In genomic region chr12:122752464-122753212, GRCh38 we compare ENCODE assay signal across 1 cellular context.
TF ChIP-seq lines count a peak whose summit lies in the region.

Gene DENR, plus strand, starts transcription at chr12:122752824. Its CDS starts 878 bp downstream, at chr12:122753702.

TF ChIP-seq in HepG2, 621 proteins besides CTCF, POLR2A, EP300 and RAD21 (continued from another document and continues in another):
- TF ChIP-seq HIVEP1 (CRISPR knock-in tag; IDR thresholded peaks at IDR 0.05) (0 out of 2 replicates have a peak, but pooled peaks have one; percentile 44), FOXJ3 (CRISPR knock-in tag; IDR thresholded peaks at IDR 0.05; ENCODE audit: borderline replicate concordance) (peak; percentile 73; the same call in 1 of the 2 replicates), HDAC6 (IDR thresholded peaks at IDR 0.05; ENCODE audit: low read depth, low read length) (no peak), ZC3H4 (CRISPR knock-in tag; IDR thresholded peaks at IDR 0.05; ENCODE audit: borderline replicate concordance) (peak; percentile 32; the same call in 1 of the 2 replicates), ZFX (CRISPR knock-in tag; IDR thresholded peaks at IDR 0.05; ENCODE audit: low read depth) (peak; percentile 97), CENPX (CRISPR knock-in tag; IDR thresholded peaks at IDR 0.05) (no peak), MAF1 (CRISPR knock-in tag; IDR thresholded peaks at IDR 0.05; ENCODE audit: borderline replicate concordance) (no peak; the same call in 1 of the 2 replicates), ATF2 (CRISPR knock-in tag; IDR thresholded peaks at IDR 0.05) (peak; percentile 74), ZNF550 (CRISPR knock-in tag; IDR thresholded peaks at IDR 0.05; ENCODE audit: borderline replicate concordance) (no peak), ZNF552 (CRISPR knock-in tag; IDR thresholded peaks at IDR 0.05; ENCODE audit: borderline replicate concordance) (peak; percentile 80; the same call in 1 of the 2 replicates), FOXO4 (CRISPR knock-in tag; conservative IDR thresholded peaks at IDR 0.05) (no peak), DMAP1 (CRISPR knock-in tag; IDR thresholded peaks at IDR 0.05) (peak; percentile 93), ZNF644 (CRISPR knock-in tag; IDR thresholded peaks at IDR 0.05; ENCODE audit: low read depth) (no peak), ERF (CRISPR knock-in tag; IDR thresholded peaks at IDR 0.05) (peak; percentile 90), ZNF607 (CRISPR knock-in tag; IDR thresholded peaks at IDR 0.05; ENCODE audit: borderline replicate concordance) (no peak; the same call in 1 of the 2 replicates), SKI (IDR thresholded peaks at IDR 0.05; ENCODE audit: partially characterized antibody) (no peak), SP4 (CRISPR knock-in tag; IDR thresholded peaks at IDR 0.05) (peak; percentile 94), U2AF1 (optimal IDR thresholded peaks at IDR 0.05; ENCODE audit: low read depth, low read length) (no peak), ZMYM3 (CRISPR knock-in tag; IDR thresholded peaks at IDR 0.05) (peak; percentile 60; the same call in 1 of the 2 replicates), RBFOX2 (IDR thresholded peaks at IDR 0.05; ENCODE audit: low read depth, low read length) (peak; percentile 99), ZNF660 (CRISPR knock-in tag; IDR thresholded peaks at IDR 0.05; ENCODE audit: borderline replicate concordance, low read depth) (no peak), ZC3H13 (CRISPR knock-in tag; IDR thresholded peaks at IDR 0.05) (no peak; the same call in none of the 2 replicates), ZNF33B (CRISPR knock-in tag; IDR thresholded peaks at IDR 0.05) (no peak), SYNCRIP (IDR thresholded peaks at IDR 0.05; ENCODE audit: insufficient read depth, low read depth, low read length) (no peak), HNRNPH1 (optimal IDR thresholded peaks at IDR 0.05; ENCODE audit: low read depth, low read length) (no peak), SIN3B (IDR thresholded peaks at IDR 0.05; ENCODE audit: low read length) (no peak; the same call in 1 of the 2 replicates), ZNF614 (CRISPR knock-in tag; IDR thresholded peaks at IDR 0.05; ENCODE audit: borderline replicate concordance) (peak; percentile 93), ZNF7 (CRISPR knock-in tag; IDR thresholded peaks at IDR 0.05) (no peak), TMF1 (CRISPR knock-in tag; IDR thresholded peaks at IDR 0.05; ENCODE audit: low read depth) (peak; percentile 39; the same call in 1 of the 2 replicates), ZNF296 (CRISPR knock-in tag; conservative IDR thresholded peaks at IDR 0.05) (no peak), ZNF598 (CRISPR knock-in tag; IDR thresholded peaks at IDR 0.05; ENCODE audit: borderline replicate concordance) (no peak; the same call in 1 of the 2 replicates), ZFP37 (CRISPR knock-in tag; IDR thresholded peaks at IDR 0.05; ENCODE audit: borderline replicate concordance) (0 out of 2 replicates have a peak, but pooled peaks have one; percentile 36), ZBTB25 (CRISPR knock-in tag; IDR thresholded peaks at IDR 0.05) (peak; percentile 90), GLI4 (CRISPR knock-in tag; IDR thresholded peaks at IDR 0.05; ENCODE audit: borderline replicate concordance) (no peak), ZBTB7B (CRISPR knock-in tag; IDR thresholded peaks at IDR 0.05) (peak; percentile 49; the same call in 1 of the 2 replicates), THAP11 (CRISPR knock-in tag; IDR thresholded peaks at IDR 0.05) (peak; percentile 91), NR2F2 (IDR thresholded peaks at IDR 0.05; ENCODE audit: borderline replicate concordance, low read depth) (no peak; the same call in 1 of the 2 replicates), ZNF224 (CRISPR knock-in tag; IDR thresholded peaks at IDR 0.05) (0 out of 2 replicates have a peak, but pooled peaks have one; percentile 53), MBD4 (IDR thresholded peaks at IDR 0.05; ENCODE audit: borderline replicate concordance, low read length) (no peak), ZNF350 (CRISPR knock-in tag; IDR thresholded peaks at IDR 0.05; ENCODE audit: borderline replicate concordance, low read depth) (peak; percentile 89), SNAI1 (CRISPR knock-in tag; IDR thresholded peaks at IDR 0.05; ENCODE audit: borderline replicate concordance) (no peak), TRIM24 (CRISPR knock-in tag; IDR thresholded peaks at IDR 0.05) (no peak), CEBPG (CRISPR knock-in tag; IDR thresholded peaks at IDR 0.05) (peak; percentile 48; the same call in 1 of the 2 replicates), TAF15 (IDR thresholded peaks at IDR 0.05; ENCODE audit: low read depth, low read length, poor library complexity, severe bottlenecking) (peak; percentile 88), CBX5 (CRISPR knock-in tag; IDR thresholded peaks at IDR 0.05; ENCODE audit: borderline replicate concordance) (peak; percentile 37; the same call in 1 of the 2 replicates), ZFP36 (IDR thresholded peaks at IDR 0.05; ENCODE audit: borderline replicate concordance, low read depth, low read length, partially characterized antibody) (no peak), RFXANK (CRISPR knock-in tag; IDR thresholded peaks at IDR 0.05) (no peak; the same call in 1 of the 2 replicates), SNRNP70 (IDR thresholded peaks at IDR 0.05; ENCODE audit: low read depth, low read length) (no peak)
- TF ChIP-seq, protein P1, sequence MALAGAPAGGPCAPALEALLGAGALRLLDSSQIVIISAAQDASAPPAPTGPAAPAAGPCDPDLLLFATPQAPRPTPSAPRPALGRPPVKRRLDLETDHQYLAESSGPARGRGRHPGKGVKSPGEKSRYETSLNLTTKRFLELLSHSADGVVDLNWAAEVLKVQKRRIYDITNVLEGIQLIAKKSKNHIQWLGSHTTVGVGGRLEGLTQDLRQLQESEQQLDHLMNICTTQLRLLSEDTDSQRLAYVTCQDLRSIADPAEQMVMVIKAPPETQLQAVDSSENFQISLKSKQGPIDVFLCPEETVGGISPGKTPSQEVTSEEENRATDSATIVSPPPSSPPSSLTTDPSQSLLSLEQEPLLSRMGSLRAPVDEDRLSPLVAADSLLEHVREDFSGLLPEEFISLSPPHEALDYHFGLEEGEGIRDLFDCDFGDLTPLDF (CRISPR knock-in tag; IDR thresholded peaks at IDR 0.05): peak; percentile 77
- TF ChIP-seq, protein P2, sequence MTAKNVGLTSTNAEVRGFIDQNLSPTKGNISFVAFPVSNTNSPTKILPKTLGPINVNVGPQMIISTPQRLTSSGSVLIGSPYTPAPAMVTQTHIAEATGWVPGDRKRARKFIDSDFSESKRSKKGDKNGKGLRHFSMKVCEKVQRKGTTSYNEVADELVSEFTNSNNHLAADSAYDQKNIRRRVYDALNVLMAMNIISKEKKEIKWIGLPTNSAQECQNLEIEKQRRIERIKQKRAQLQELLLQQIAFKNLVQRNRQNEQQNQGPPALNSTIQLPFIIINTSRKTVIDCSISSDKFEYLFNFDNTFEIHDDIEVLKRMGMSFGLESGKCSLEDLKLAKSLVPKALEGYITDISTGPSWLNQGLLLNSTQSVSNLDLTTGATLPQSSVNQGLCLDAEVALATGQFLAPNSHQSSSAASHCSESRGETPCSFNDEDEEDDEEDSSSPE (CRISPR knock-in tag; IDR thresholded peaks at IDR 0.05): peak; percentile 85; the same call in 1 of the 2 replicates
- TF ChIP-seq, protein P3, sequence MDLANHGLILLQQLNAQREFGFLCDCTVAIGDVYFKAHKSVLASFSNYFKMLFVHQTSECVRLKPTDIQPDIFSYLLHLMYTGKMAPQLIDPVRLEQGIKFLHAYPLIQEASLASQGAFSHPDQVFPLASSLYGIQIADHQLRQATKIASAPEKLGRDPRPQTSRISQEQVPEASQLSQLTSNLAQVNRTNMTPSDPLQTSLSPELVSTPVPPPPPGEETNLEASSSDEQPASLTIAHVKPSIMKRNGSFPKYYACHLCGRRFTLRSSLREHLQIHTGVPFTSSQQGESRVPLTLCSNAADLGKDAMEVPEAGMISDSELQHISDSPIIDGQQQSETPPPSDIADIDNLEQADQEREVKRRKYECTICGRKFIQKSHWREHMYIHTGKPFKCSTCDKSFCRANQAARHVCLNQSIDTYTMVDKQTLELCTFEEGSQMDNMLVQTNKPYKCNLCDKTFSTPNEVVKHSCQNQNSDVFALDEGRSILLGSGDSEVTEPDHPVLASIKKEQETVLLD (CRISPR knock-in tag; IDR thresholded peaks at IDR 0.05; ENCODE audit: low read depth): peak; percentile 55; the same call in 1 of the 2 replicates
- TF ChIP-seq, protein P4, sequence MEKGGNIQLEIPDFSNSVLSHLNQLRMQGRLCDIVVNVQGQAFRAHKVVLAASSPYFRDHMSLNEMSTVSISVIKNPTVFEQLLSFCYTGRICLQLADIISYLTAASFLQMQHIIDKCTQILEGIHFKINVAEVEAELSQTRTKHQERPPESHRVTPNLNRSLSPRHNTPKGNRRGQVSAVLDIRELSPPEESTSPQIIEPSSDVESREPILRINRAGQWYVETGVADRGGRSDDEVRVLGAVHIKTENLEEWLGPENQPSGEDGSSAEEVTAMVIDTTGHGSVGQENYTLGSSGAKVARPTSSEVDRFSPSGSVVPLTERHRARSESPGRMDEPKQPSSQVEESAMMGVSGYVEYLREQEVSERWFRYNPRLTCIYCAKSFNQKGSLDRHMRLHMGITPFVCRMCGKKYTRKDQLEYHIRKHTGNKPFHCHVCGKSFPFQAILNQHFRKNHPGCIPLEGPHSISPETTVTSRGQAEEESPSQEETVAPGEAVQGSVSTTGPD (CRISPR knock-in tag; IDR thresholded peaks at IDR 0.05): no peak
- TF ChIP-seq, protein P5, sequence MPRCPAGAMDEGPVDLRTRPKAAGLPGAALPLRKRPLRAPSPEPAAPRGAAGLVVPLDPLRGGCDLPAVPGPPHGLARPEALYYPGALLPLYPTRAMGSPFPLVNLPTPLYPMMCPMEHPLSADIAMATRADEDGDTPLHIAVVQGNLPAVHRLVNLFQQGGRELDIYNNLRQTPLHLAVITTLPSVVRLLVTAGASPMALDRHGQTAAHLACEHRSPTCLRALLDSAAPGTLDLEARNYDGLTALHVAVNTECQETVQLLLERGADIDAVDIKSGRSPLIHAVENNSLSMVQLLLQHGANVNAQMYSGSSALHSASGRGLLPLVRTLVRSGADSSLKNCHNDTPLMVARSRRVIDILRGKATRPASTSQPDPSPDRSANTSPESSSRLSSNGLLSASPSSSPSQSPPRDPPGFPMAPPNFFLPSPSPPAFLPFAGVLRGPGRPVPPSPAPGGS (CRISPR knock-in tag; IDR thresholded peaks at IDR 0.05): peak; percentile 90; the same call in 1 of the 2 replicates
- TF ChIP-seq, protein P6, sequence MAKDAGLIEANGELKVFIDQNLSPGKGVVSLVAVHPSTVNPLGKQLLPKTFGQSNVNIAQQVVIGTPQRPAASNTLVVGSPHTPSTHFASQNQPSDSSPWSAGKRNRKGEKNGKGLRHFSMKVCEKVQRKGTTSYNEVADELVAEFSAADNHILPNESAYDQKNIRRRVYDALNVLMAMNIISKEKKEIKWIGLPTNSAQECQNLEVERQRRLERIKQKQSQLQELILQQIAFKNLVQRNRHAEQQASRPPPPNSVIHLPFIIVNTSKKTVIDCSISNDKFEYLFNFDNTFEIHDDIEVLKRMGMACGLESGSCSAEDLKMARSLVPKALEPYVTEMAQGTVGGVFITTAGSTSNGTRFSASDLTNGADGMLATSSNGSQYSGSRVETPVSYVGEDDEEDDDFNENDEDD (CRISPR knock-in tag; IDR thresholded peaks at IDR 0.05; ENCODE audit: borderline replicate concordance): peak; percentile 60; the same call in 1 of the 2 replicates
- TF ChIP-seq, protein P7, sequence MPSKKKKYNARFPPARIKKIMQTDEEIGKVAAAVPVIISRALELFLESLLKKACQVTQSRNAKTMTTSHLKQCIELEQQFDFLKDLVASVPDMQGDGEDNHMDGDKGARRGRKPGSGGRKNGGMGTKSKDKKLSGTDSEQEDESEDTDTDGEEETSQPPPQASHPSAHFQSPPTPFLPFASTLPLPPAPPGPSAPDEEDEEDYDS (CRISPR knock-in tag; IDR thresholded peaks at IDR 0.05): peak; percentile 74
- TF ChIP-seq, protein P8, sequence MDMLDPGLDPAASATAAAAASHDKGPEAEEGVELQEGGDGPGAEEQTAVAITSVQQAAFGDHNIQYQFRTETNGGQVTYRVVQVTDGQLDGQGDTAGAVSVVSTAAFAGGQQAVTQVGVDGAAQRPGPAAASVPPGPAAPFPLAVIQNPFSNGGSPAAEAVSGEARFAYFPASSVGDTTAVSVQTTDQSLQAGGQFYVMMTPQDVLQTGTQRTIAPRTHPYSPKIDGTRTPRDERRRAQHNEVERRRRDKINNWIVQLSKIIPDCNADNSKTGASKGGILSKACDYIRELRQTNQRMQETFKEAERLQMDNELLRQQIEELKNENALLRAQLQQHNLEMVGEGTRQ (IDR thresholded peaks at IDR 0.05; ENCODE audit: low read depth, low read length): no peak; the same call in 1 of the 2 replicates
- TF ChIP-seq, protein P8 (CRISPR knock-in tag; IDR thresholded peaks at IDR 0.05; ENCODE audit: borderline replicate concordance): no peak; the same call in 1 of the 2 replicates
